35 cellular contexts compared by ENCODE assay signal in genomic region chr14:97246648-97247047, GRCh38.
"Had no signal": no experiment of that assay in that cellular context is flagged by ENCODE, and none has a peak within 500 bp of the region (broad histone marks: within the 10 kb centered on the region; RNA-seq: fewer than 3 reads in every experiment).

No MANE protein-coding gene starts in this region.

- H3K9me3 ChIP-seq: MG63 had no signal

- H3K4me3 ChIP-seq: MG63 had no signal

- H3K4me2 ChIP-seq: KMS-11 had no signal

- H3K27ac ChIP-seq: KMS-11 had no signal

- H3K9ac ChIP-seq: KMS-11 had no signal

- H3K27me3 ChIP-seq: MG63 had no signal

- DNase-seq: Karpas-422, Kasumi-1, KG1, MG63, MM.1S, MV-4-11, NCI-H1048, NCI-H1092, NCI-H1092 treated with DMSO at 0.1 percent for 48 hours, NCI-H1105, NCI-H1105 treated with DMSO at 0.1 percent for 48 hours, NCI-H1417, NCI-H1417 treated with DMSO at 0.1 percent for 48 hours, NCI-H1436, NCI-H1436 treated with DMSO at 0.1 percent for 48 hours, NCI-H146, NCI-H1694, NCI-H1694 treated with DMSO at 0.1 percent for 48 hours, NCI-H187, NCI-H187 treated with DMSO at 0.1 percent for 48 hours, NCI-H1930, NCI-H2029, NCI-H2029 treated with DMSO at 0.1 percent for 48 hours, NCI-H2081, NCI-H2081 treated with DMSO at 0.1 percent for 48 hours, NCI-H2107, NCI-H2171, NCI-H2171 treated with DMSO at 0.1 percent for 48 hours, NCI-H2227 treated with DMSO at 0.1 percent for 48 hours, NCI-H226, NCI-H345, NCI-H446, NCI-H446 treated with DMSO at 0.1 percent for 48 hours, NCI-H510A had no signal

- H3K36me3 ChIP-seq: MG63 had no signal
